ENCODE assay signal across 24 cellular contexts in genomic region chr14:33932033-33932432, GRCh38. TPM values are rescaled to one million over a fixed set of nuclear protein-coding genes. Genes with fewer than 3 reads are reported as not detected.
"Had no signal": no experiment of that assay in that cellular context is flagged by ENCODE, and none has a peak within 500 bp of the region (broad histone marks: within the 10 kb centered on the region; RNA-seq: fewer than 3 reads in every experiment).

No MANE protein-coding gene starts in this region.

- H3K4me2 ChIP-seq: SK-N-SH had no signal

- H3K27ac ChIP-seq: SJCRH30 had no signal

- DNase-seq: activated CD4-positive, alpha-beta T cell treated with anti-CD3 and anti-CD28 coated beads for 48 hours; activated CD4-positive, alpha-beta T cell treated with anti-CD3 and anti-CD28 coated beads, Interleukin-2, amount 50 U/mL, for 48 hours; activated CD8-positive, alpha-beta memory T cell treated with anti-CD3 and anti-CD28 coated beads for 24 hours; activated gamma-delta T cell; activated naive CD4-positive, alpha-beta T cell treated with anti-CD3 and anti-CD28 coated beads for 36 hours; activated T-cell treated with anti-CD3 and anti-CD28 coated beads, Interleukin-2, amount 50 U/mL, for 4 hours; amygdala; cerebellar nuclear complex; MG63; MV-4-11; NCI-H1417 treated with DMSO at 0.1 percent for 48 hours; NCI-H1694; NCI-H345; NCI-H510A; NCI-H526 treated with DMSO at 0.1 percent for 48 hours; Right ventricle myocardium superior; RPMI8226; SJCRH30; SK-N-SH; SW 1271 had no signal

- ATAC-seq: activated CD4-positive, CD25-positive, alpha-beta regulatory T cell treated with anti-CD3 and anti-CD28 coated beads, Interleukin-2, amount 50 U/mL, for 24 hours; activated T-cell treated with anti-CD3 and anti-CD28 coated beads, Interleukin-2, amount 50 U/mL, for 4 hours; Panc1 had no signal

- H3K36me3 ChIP-seq: MG63 had no signal

- H3K9me3 ChIP-seq: MG63, SJCRH30, SK-N-SH had no signal

- H3K4me3 ChIP-seq: MG63, SJCRH30 had no signal

- H3K27me3 ChIP-seq: MG63, SJCRH30 had no signal

- H3K9ac ChIP-seq: SK-N-SH had no signal

- FAIRE-seq: astrocyte had no signal

RNA-seq across cellular contexts. Expression of gene EGLN3, which starts 18.8 kb away (rescaled TPM):
- total RNA-seq: OCI-LY7 had no signal
